2 cellular contexts compared by ENCODE assay signal in genomic region chr14:100664841-100665425, GRCh38.
TF ChIP-seq lines count a peak whose summit lies in the region.

No MANE protein-coding gene starts in this region.

TF ChIP-seq in IMR-90, 13 proteins besides CTCF, POLR2A, EP300 and RAD21:
- no peak for TF ChIP-seq CEBPB (IDR thresholded peaks at IDR 0.05; ENCODE audit: low read depth, low read length)
- no peak for TF ChIP-seq RCOR1 (IDR thresholded peaks at IDR 0.05; ENCODE audit: insufficient replicate concordance, low read length)
- TF ChIP-seq MAFK (IDR thresholded peaks at IDR 0.05; ENCODE audit: low read depth, low read length): no peak

TF ChIP-seq in H1, 55 proteins besides CTCF, POLR2A, EP300 and RAD21:
- TF ChIP-seq CTBP2 (IDR thresholded peaks at IDR 0.05; ENCODE audit: borderline replicate concordance, insufficient read depth, insufficient read length, low read length) (no peak), NANOG (IDR thresholded peaks at IDR 0.05; ENCODE audit: insufficient read depth, low read depth, low read length, poor library complexity, severe bottlenecking) (no peak), CREB1 (IDR thresholded peaks at IDR 0.05) (no peak), NRF1 (IDR thresholded peaks at IDR 0.05; ENCODE audit: low read depth, low read length) (no peak), BRCA1 (IDR thresholded peaks at IDR 0.05; ENCODE audit: low read depth, low read length) (no peak), RBBP5 (IDR thresholded peaks at IDR 0.05; ENCODE audit: borderline replicate concordance, low read depth, low read length) (no peak), E2F6 (IDR thresholded peaks at IDR 0.05) (no peak)
- TF ChIP-seq, protein P1, sequence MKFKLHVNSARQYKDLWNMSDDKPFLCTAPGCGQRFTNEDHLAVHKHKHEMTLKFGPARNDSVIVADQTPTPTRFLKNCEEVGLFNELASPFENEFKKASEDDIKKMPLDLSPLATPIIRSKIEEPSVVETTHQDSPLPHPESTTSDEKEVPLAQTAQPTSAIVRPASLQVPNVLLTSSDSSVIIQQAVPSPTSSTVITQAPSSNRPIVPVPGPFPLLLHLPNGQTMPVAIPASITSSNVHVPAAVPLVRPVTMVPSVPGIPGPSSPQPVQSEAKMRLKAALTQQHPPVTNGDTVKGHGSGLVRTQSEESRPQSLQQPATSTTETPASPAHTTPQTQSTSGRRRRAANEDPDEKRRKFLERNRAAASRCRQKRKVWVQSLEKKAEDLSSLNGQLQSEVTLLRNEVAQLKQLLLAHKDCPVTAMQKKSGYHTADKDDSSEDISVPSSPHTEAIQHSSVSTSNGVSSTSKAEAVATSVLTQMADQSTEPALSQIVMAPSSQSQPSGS (IDR thresholded peaks at IDR 0.05; ENCODE audit: low read length): no peak
